9 cellular contexts compared by ENCODE assay signal in genomic region chr7:92790987-92791386, GRCh38. TPM values are rescaled to one million over a fixed set of nuclear protein-coding genes. Genes with fewer than 3 reads are reported as not detected.
A peak's percentile ranks its signal among the peaks of the same experiment; 100 is the strongest.
DNase-seq lines count a peak whose midpoint lies in the region; ATAC-seq, FAIRE-seq and TF ChIP-seq lines count a peak whose summit lies in the region.
"Had no signal": no experiment of that assay in that cellular context is flagged by ENCODE, and none has a peak within 500 bp of the region (broad histone marks: within the 10 kb centered on the region; RNA-seq: fewer than 3 reads in every experiment).

No MANE protein-coding gene starts in this region.

- ATAC-seq in HG03175 (IDR thresholded peaks at IDR 0.05; ENCODE audit: unreplicated experiment), result no peak

- DNase-seq in H54 (ENCODE audit: insufficient read length, low spot score) (no peak), RPMI7951 (ENCODE audit: low read depth) (peak; percentile 89), fibroblast of mammary gland (ENCODE audit: low read depth) (peak; percentile 72), NCI-H524 treated with DMSO at 0.1 percent for 48 hours (lab: John Stamatoyannopoulos, UW) (no peak)
- DNase-seq in activated CD4-positive, alpha-beta T cell treated with anti-CD3 and anti-CD28 coated beads, Interleukin-2, amount 50 U/mL, for 4 hours, result no peak
- DNase-seq in activated T-cell treated with anti-CD3 and anti-CD28 coated beads, Interleukin-2, amount 50 U/mL, for 48 hours, result no peak
- DNase-seq: NCI-H1694 treated with DMSO at 0.1 percent for 48 hours had no signal

- no peak overlapping the region for H3K4me3 ChIP-seq in fibroblast of mammary gland (ENCODE audit: control insufficient read depth, low read depth, low read length)
- H3K4me3 ChIP-seq in skeletal muscle satellite cell (ENCODE audit: low read length), result no peak overlapping the region

- H3K9me3 ChIP-seq in skeletal muscle satellite cell (replicated peaks; ENCODE audit: low read length), result peaks cover 4% of the 10 kb centered on the region

- peaks cover 4% of the 10 kb centered on the region for H3K36me3 ChIP-seq in skeletal muscle satellite cell (ENCODE audit: insufficient read depth, low read length)

- peak; percentile 70 for FAIRE-seq in H54 (lab: Jason Lieb, UNC)

- no peak for TF ChIP-seq POLR2A in H54 (IDR thresholded peaks at IDR 0.05; ENCODE audit: low read depth, low read length)

- H3K4me1 ChIP-seq in skeletal muscle satellite cell (ENCODE audit: control insufficient read depth, insufficient read depth, low read length), result peaks cover 51% of the 10 kb centered on the region

- no peak overlapping the region for H3K9ac ChIP-seq in skeletal muscle satellite cell (ENCODE audit: low read depth, low read length)

- no peak for TF ChIP-seq CTCF in fibroblast of mammary gland (conservative IDR thresholded peaks at IDR 0.05; ENCODE audit: control insufficient read depth, insufficient read depth, low read depth, low read length)

- peak overlapping the region; percentile 53 for H3K4me2 ChIP-seq in skeletal muscle satellite cell (ENCODE audit: low read length)

- H3K27me3 ChIP-seq in skeletal muscle satellite cell (ENCODE audit: control insufficient read depth, insufficient read depth, low read length), result no peaks in the 10 kb centered on the region

RNA-seq across cellular contexts. Expression of gene CDK6, which starts 45.4 kb away (rescaled TPM):
- 41.6 and 45.1 TPM in 2 replicates for total RNA-seq in RPMI7951 (2014; rRNA removed; shearing (Covaris generic))
- 47.4 and 67.2 TPM in 2 replicates for total RNA-seq in skeletal muscle satellite cell (2012; rRNA removed)

Comparison
In these comparisons a context has a peak if more than half of its experiments do, and no peak if none do; other contexts are left out.
1. DNase-seq: peak in RPMI7951 (single experiment) and fibroblast of mammary gland (single experiment); none in H54 (single experiment), NCI-H524 treated with DMSO at 0.1 percent for 48 hours (single experiment), activated CD4-positive, alpha-beta T cell treated with anti-CD3 and anti-CD28 coated beads, Interleukin-2, amount 50 U/mL, for 4 hours (0 of 2) and activated T-cell treated with anti-CD3 and anti-CD28 coated beads, Interleukin-2, amount 50 U/mL, for 48 hours (0 of 2).